8 cellular contexts compared by ENCODE assay signal in the genomic region with DNA sequence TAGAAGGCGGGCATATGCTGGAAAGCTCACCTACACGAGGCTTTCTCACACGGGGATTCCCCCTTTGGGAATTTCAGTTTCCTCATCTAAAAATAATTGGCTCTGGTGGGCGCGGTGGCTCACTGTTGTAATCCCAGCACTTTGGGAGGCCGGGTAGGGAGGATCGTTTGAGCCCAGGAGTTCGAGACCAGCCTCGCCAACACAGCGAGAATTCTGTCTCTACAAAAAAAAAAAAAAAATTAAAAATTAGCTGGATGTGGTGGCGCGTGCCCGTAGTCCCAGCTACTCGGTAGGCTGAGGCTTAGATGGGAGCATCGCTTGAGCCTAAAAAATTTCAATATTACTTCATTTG. TPM values are rescaled to one million over a fixed set of nuclear protein-coding genes. Genes with fewer than 3 reads are reported as not detected.
DNase-seq lines count a peak whose midpoint lies in the region; TF ChIP-seq lines count a peak whose summit lies in the region.

No MANE protein-coding gene starts in this region.

- H3K9me3 ChIP-seq in Karpas-422 (ENCODE audit: low read length) (0 out of 2 replicates have a peak, but pooled peaks cover 3% of the 10 kb centered on the region), endodermal cell (ENCODE audit: control insufficient read depth, low read length) (peaks cover 34% of the 10 kb centered on the region), neutrophil (peaks cover 4% of the 10 kb centered on the region)

- peak overlapping the region; percentile 97 for H3K4me3 Mint-ChIP-seq in endodermal cell

- no peak overlapping the region for H3K27ac ChIP-seq in Karpas-422 (ENCODE audit: low read length)
- no peak overlapping the region for H3K27ac ChIP-seq in endodermal cell (ENCODE audit: low read depth, low read length)
- H3K27ac ChIP-seq in neutrophil, result peak overlapping the region; percentile 66

- H3K4me1 ChIP-seq in Karpas-422 (ENCODE audit: low read length) (peaks cover 36% of the 10 kb centered on the region), endodermal cell (ENCODE audit: control insufficient read depth, insufficient read depth, low read length) (no peaks in the 10 kb centered on the region), neutrophil (ENCODE audit: control insufficient read depth in 1 of 2, insufficient read depth in 1 of 2, low read depth in 1 of 2, low read length in 1 of 2) (peaks cover 7 to 12% of the 10 kb centered on the region in 2 experiments)

- peak overlapping the region; percentile 87 for H3K9ac ChIP-seq in Karpas-422 (ENCODE audit: low read length)
- no peak overlapping the region for H3K9ac ChIP-seq in endodermal cell (ENCODE audit: extremely low read depth, low read length, poor library complexity, severe bottlenecking)

- peak overlapping the region; percentile 95 for H3K27ac Mint-ChIP-seq in endodermal cell

- H3K27me3 ChIP-seq in Karpas-422 (ENCODE audit: low read length) (no peaks in the 10 kb centered on the region), endodermal cell (ENCODE audit: control insufficient read depth, insufficient read depth, low read length, poor library complexity, severe bottlenecking) (no peaks in the 10 kb centered on the region), neutrophil (no peaks in the 10 kb centered on the region)

- TF ChIP-seq CTCF in GM12865 (IDR thresholded peaks at IDR 0.05; ENCODE audit: insufficient read depth, low read depth, low read length, missing control alignments) (no peak), endodermal cell (conservative IDR thresholded peaks at IDR 0.05) (no peak), neutrophil (IDR thresholded peaks at IDR 0.05) (no peak)

- H3K36me3 ChIP-seq in Karpas-422 (ENCODE audit: insufficient read depth, low read length) (peaks cover 20% of the 10 kb centered on the region), endodermal cell (ENCODE audit: control insufficient read depth, insufficient read depth, low read length) (peaks cover 18% of the 10 kb centered on the region), neutrophil (peaks cover 8% of the 10 kb centered on the region)

- peaks cover 6% of the 10 kb centered on the region for H3K27me3 Mint-ChIP-seq in endodermal cell (ENCODE audit: insufficient read depth)

- H3K9me2 ChIP-seq in Karpas-422 (replicated peaks; ENCODE audit: insufficient read depth, low read length), result no peaks in the 10 kb centered on the region

- 60 to 82% methylated on average over 5 to 15 of the region's 15 CpGs for WGBS in endodermal cell (ENCODE audit: insufficient coverage in 1 of 2, insufficient read length in 1 of 2), 2 experiments

- H3K36me3 Mint-ChIP-seq in endodermal cell (ENCODE audit: low read depth), result peaks cover 18% of the 10 kb centered on the region

- peaks cover 3% of the 10 kb centered on the region; the same call in 1 of the 2 replicates for H4K20me1 ChIP-seq in Karpas-422 (ENCODE audit: insufficient read depth, low read depth, low read length)

- H3K4me2 ChIP-seq in Karpas-422 (ENCODE audit: low read depth, low read length, poor library complexity, severe bottlenecking), result peak overlapping the region; percentile 99

- peaks cover 45% of the 10 kb centered on the region for H3K79me2 ChIP-seq in Karpas-422 (ENCODE audit: low read length)

- H3K4me3 ChIP-seq in GM12865 (ENCODE audit: low read depth, low read length), result peak overlapping the region; percentile 84
- H3K4me3 ChIP-seq in Karpas-422 (ENCODE audit: low read length), result peak overlapping the region; percentile 96
- peak overlapping the region; percentile 98 for H3K4me3 ChIP-seq in endodermal cell (ENCODE audit: low read length)
- H3K4me3 ChIP-seq in neutrophil (ENCODE audit: low read depth in 1 of 2, low read length in 1 of 2), result peak overlapping the region; percentile 63 to 66

- H2AFZ ChIP-seq in Karpas-422 (ENCODE audit: low read length), result 0 out of 2 replicates have a peak overlapping the region, but pooled peaks have one; percentile 23

- H3K9me3 Mint-ChIP-seq in endodermal cell, result peaks cover 26% of the 10 kb centered on the region

- H3K4me1 Mint-ChIP-seq in endodermal cell, result peaks cover 12% of the 10 kb centered on the region

- DNase-seq in GM12865 (ENCODE audit: low read depth), result no peak
- no peak for DNase-seq in Karpas-422
- no peak for DNase-seq in endodermal cell
- DNase-seq in SKM-1 (lab: John Stamatoyannopoulos, UW; ENCODE audit: unreplicated experiment), result no peak
- no peak for DNase-seq in DMS153 treated with DMSO at 0.1 percent for 48 hours (lab: John Stamatoyannopoulos, UW; ENCODE audit: unreplicated experiment)
- no peak for DNase-seq in NCI-H446 treated with DMSO at 0.1 percent for 48 hours (lab: John Stamatoyannopoulos, UW)
- no peak for DNase-seq in activated CD4-positive, alpha-beta T cell treated with anti-CD3 and anti-CD28 coated beads, Interleukin-2, amount 50 U/mL, for 48 hours

RNA-seq across cellular contexts. Expression of gene NDUFA12, which starts 0.4 kb away (rescaled TPM):
- total RNA-seq in Karpas-422 (2014; rRNA removed; shearing (Covaris generic); ENCODE audit: low replicate concordance), result 150 and 188 TPM in 2 replicates
- total RNA-seq in endodermal cell, result 100 to 1,000 TPM; 113 to 131 TPM
- 151 TPM for polyA plus RNA-seq in endodermal cell (2013, experiment 1 of 2)
- polyA plus RNA-seq in endodermal cell (2013, experiment 2 of 2), result 146 TPM
